In genomic region chr17:73592079-73592415, GRCh38 we compare ENCODE assay signal across 16 cellular contexts. TPM values are rescaled to one million over a fixed set of nuclear protein-coding genes. Genes with fewer than 3 reads are reported as not detected.
DNase-seq lines count a peak whose midpoint lies in the region; ATAC-seq and TF ChIP-seq lines count a peak whose summit lies in the region.
"Had no signal": no experiment of that assay in that cellular context is flagged by ENCODE, and none has a peak within 500 bp of the region (broad histone marks: within the 10 kb centered on the region; RNA-seq: fewer than 3 reads in every experiment).

No MANE protein-coding gene starts in this region.

- DNase-seq in activated T-cell treated with anti-CD3 and anti-CD28 coated beads, Interleukin-2, amount 50 U/mL, for 72 hours = no peak
- no peak for DNase-seq in activated T-cell treated with anti-CD3 and anti-CD28 coated beads for 4 hours
- DNase-seq in NCI-H2107 (lab: John Stamatoyannopoulos, UW) = no peak
- no peak for DNase-seq in RWPE1 (ENCODE audit: low spot score)
- DNase-seq: cortex of kidney, esophagus squamous epithelium, hippocampal formation, left cardiac atrium, NCI-H1930, NCI-H526 treated with DMSO at 0.1 percent for 48 hours had no signal

- no peak for ATAC-seq in activated T-cell treated with anti-CD3 and anti-CD28 coated beads, Interleukin-2, amount 50 U/mL, for 72 hours (replicated peaks in 1 of 2)
- ATAC-seq in HG02852 (IDR thresholded peaks at IDR 0.05; ENCODE audit: unreplicated experiment) (peak; percentile 6), HG02885 (IDR thresholded peaks at IDR 0.05; ENCODE audit: poor library complexity, unreplicated experiment) (no peak)
- no peak for ATAC-seq in stimulated activated memory B cell treated with anti-CD40 and anti-IgM and Interleukin-4, amounts not matched to agents 10 μg/mL and 1 μg/mL and 100 μg/mL, for 72 hours

- peaks cover 41% of the 10 kb centered on the region for H3K4me1 Mint-ChIP-seq in activated T-cell treated with anti-CD3 and anti-CD28 coated beads, Interleukin-2, amount 50 U/mL, for 72 hours (ENCODE audit: low read depth)
- peaks cover 91% of the 10 kb centered on the region for H3K4me1 Mint-ChIP-seq in activated naive CD4-positive, alpha-beta T cell treated with anti-CD3 and anti-CD28 coated beads, Interleukin-2, amount 50 U/mL, for 24 hours
- peaks cover 98% of the 10 kb centered on the region for H3K4me1 Mint-ChIP-seq in stimulated activated memory B cell treated with anti-CD40 and anti-IgM and Interleukin-4, amounts not matched to agents 10 μg/mL and 1 μg/mL and 100 μg/mL, for 72 hours

- H3K27ac ChIP-seq in RWPE1 = no peak overlapping the region
- H3K27ac ChIP-seq: esophagus squamous epithelium, prostate gland, suprapubic skin had no signal

- no peaks in the 10 kb centered on the region for H3K36me3 Mint-ChIP-seq in activated T-cell treated with anti-CD3 and anti-CD28 coated beads, Interleukin-2, amount 50 U/mL, for 72 hours (ENCODE audit: insufficient read depth in 2 of 2)
- H3K36me3 Mint-ChIP-seq in activated naive CD4-positive, alpha-beta T cell treated with anti-CD3 and anti-CD28 coated beads, Interleukin-2, amount 50 U/mL, for 24 hours = no peaks in the 10 kb centered on the region
- H3K36me3 Mint-ChIP-seq in stimulated activated memory B cell treated with anti-CD40 and anti-IgM and Interleukin-4, amounts not matched to agents 10 μg/mL and 1 μg/mL and 100 μg/mL, for 72 hours = no peaks in the 10 kb centered on the region

- no peaks in the 10 kb centered on the region for H3K9me3 Mint-ChIP-seq in activated T-cell treated with anti-CD3 and anti-CD28 coated beads, Interleukin-2, amount 50 U/mL, for 72 hours
- H3K9me3 Mint-ChIP-seq in activated naive CD4-positive, alpha-beta T cell treated with anti-CD3 and anti-CD28 coated beads, Interleukin-2, amount 50 U/mL, for 24 hours = no peaks in the 10 kb centered on the region
- no peaks in the 10 kb centered on the region for H3K9me3 Mint-ChIP-seq in stimulated activated memory B cell treated with anti-CD40 and anti-IgM and Interleukin-4, amounts not matched to agents 10 μg/mL and 1 μg/mL and 100 μg/mL, for 72 hours

- H3K27ac Mint-ChIP-seq in activated T-cell treated with anti-CD3 and anti-CD28 coated beads, Interleukin-2, amount 50 U/mL, for 72 hours = no peak overlapping the region
- peak overlapping the region; percentile 94 for H3K27ac Mint-ChIP-seq in activated naive CD4-positive, alpha-beta T cell treated with anti-CD3 and anti-CD28 coated beads, Interleukin-2, amount 50 U/mL, for 24 hours
- peak overlapping the region; percentile 87 for H3K27ac Mint-ChIP-seq in stimulated activated memory B cell treated with anti-CD40 and anti-IgM and Interleukin-4, amounts not matched to agents 10 μg/mL and 1 μg/mL and 100 μg/mL, for 72 hours

- H3K4me3 Mint-ChIP-seq in activated T-cell treated with anti-CD3 and anti-CD28 coated beads, Interleukin-2, amount 50 U/mL, for 72 hours = peak overlapping the region; percentile 23 to 43
- peak overlapping the region; percentile 78 for H3K4me3 Mint-ChIP-seq in activated naive CD4-positive, alpha-beta T cell treated with anti-CD3 and anti-CD28 coated beads, Interleukin-2, amount 50 U/mL, for 24 hours
- H3K4me3 Mint-ChIP-seq in stimulated activated memory B cell treated with anti-CD40 and anti-IgM and Interleukin-4, amounts not matched to agents 10 μg/mL and 1 μg/mL and 100 μg/mL, for 72 hours = peak overlapping the region; percentile 59

- POLR2A ChIA-PET in RWPE1 (lab: Yijun Ruan, JAX; ENCODE audit: low non-redundant PET) = no interaction called here

- TF ChIP-seq CTCF in RWPE1 (conservative IDR thresholded peaks at IDR 0.05; ENCODE audit: low read depth) = no peak

- CTCF ChIA-PET in RWPE1 (lab: Yijun Ruan, JAX) = no interaction called here

- H3K27me3 Mint-ChIP-seq in activated T-cell treated with anti-CD3 and anti-CD28 coated beads, Interleukin-2, amount 50 U/mL, for 72 hours (ENCODE audit: low read depth) = no peaks in the 10 kb centered on the region
- H3K27me3 Mint-ChIP-seq in activated naive CD4-positive, alpha-beta T cell treated with anti-CD3 and anti-CD28 coated beads, Interleukin-2, amount 50 U/mL, for 24 hours = no peaks in the 10 kb centered on the region
- H3K27me3 Mint-ChIP-seq in stimulated activated memory B cell treated with anti-CD40 and anti-IgM and Interleukin-4, amounts not matched to agents 10 μg/mL and 1 μg/mL and 100 μg/mL, for 72 hours = no peaks in the 10 kb centered on the region

RNA-seq across cellular contexts. Expression of gene SDK2, which starts 52.2 kb away (rescaled TPM):
- under 1 TPM; 0.26 to 0.44 TPM for total RNA-seq in activated T-cell treated with anti-CD3 and anti-CD28 coated beads, Interleukin-2, amount 50 U/mL, for 72 hours
